ENCODE assay signal across 1 cellular context in genomic region chr1:230066466-230067404, GRCh38.
TF ChIP-seq lines count a peak whose summit lies in the region.

TSS of gene GALNT2 (plus strand) at chr1:230067238. CDS start at chr1:230067281, 43 bp downstream.

TF ChIP-seq in GM12878, 131 proteins besides CTCF, POLR2A, EP300 and RAD21 (continued from another document and continues in another):
- TF ChIP-seq IRF5 (IDR thresholded peaks at IDR 0.05; ENCODE audit: borderline replicate concordance): no peak
- TF ChIP-seq SRF (IDR thresholded peaks at IDR 0.05; ENCODE audit: low read depth in 2 of 2, low read length in 2 of 2): no peak
- TF ChIP-seq IKZF1 (conservative IDR thresholded peaks at IDR 0.05): peak; percentile 51; the same call in 1 of the 2 replicates
- TF ChIP-seq SMAD1 (IDR thresholded peaks at IDR 0.05; ENCODE audit: low read depth, partially characterized antibody): no peak
- peak; percentile 87 for TF ChIP-seq NR2F1 (conservative IDR thresholded peaks at IDR 0.05)
- no peak for TF ChIP-seq KAT2A (conservative IDR thresholded peaks at IDR 0.05; ENCODE audit: control insufficient read depth, low read depth, low read length)
- TF ChIP-seq ASH2L (IDR thresholded peaks at IDR 0.05; ENCODE audit: borderline replicate concordance, low read depth): no peak
- TF ChIP-seq, protein P1, sequence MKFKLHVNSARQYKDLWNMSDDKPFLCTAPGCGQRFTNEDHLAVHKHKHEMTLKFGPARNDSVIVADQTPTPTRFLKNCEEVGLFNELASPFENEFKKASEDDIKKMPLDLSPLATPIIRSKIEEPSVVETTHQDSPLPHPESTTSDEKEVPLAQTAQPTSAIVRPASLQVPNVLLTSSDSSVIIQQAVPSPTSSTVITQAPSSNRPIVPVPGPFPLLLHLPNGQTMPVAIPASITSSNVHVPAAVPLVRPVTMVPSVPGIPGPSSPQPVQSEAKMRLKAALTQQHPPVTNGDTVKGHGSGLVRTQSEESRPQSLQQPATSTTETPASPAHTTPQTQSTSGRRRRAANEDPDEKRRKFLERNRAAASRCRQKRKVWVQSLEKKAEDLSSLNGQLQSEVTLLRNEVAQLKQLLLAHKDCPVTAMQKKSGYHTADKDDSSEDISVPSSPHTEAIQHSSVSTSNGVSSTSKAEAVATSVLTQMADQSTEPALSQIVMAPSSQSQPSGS (IDR thresholded peaks at IDR 0.05; ENCODE audit: low read length): no peak
- TF ChIP-seq, protein P2, sequence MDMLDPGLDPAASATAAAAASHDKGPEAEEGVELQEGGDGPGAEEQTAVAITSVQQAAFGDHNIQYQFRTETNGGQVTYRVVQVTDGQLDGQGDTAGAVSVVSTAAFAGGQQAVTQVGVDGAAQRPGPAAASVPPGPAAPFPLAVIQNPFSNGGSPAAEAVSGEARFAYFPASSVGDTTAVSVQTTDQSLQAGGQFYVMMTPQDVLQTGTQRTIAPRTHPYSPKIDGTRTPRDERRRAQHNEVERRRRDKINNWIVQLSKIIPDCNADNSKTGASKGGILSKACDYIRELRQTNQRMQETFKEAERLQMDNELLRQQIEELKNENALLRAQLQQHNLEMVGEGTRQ (IDR thresholded peaks at IDR 0.05; ENCODE audit: borderline replicate concordance, low read depth, low read length): peak; percentile 46
- TF ChIP-seq ZBED1 (IDR thresholded peaks at IDR 0.05; ENCODE audit: borderline replicate concordance): no peak
- TF ChIP-seq BACH1 (IDR thresholded peaks at IDR 0.05; ENCODE audit: borderline replicate concordance): peak; percentile 49; the same call in 1 of the 2 replicates
- TF ChIP-seq, protein P3, sequence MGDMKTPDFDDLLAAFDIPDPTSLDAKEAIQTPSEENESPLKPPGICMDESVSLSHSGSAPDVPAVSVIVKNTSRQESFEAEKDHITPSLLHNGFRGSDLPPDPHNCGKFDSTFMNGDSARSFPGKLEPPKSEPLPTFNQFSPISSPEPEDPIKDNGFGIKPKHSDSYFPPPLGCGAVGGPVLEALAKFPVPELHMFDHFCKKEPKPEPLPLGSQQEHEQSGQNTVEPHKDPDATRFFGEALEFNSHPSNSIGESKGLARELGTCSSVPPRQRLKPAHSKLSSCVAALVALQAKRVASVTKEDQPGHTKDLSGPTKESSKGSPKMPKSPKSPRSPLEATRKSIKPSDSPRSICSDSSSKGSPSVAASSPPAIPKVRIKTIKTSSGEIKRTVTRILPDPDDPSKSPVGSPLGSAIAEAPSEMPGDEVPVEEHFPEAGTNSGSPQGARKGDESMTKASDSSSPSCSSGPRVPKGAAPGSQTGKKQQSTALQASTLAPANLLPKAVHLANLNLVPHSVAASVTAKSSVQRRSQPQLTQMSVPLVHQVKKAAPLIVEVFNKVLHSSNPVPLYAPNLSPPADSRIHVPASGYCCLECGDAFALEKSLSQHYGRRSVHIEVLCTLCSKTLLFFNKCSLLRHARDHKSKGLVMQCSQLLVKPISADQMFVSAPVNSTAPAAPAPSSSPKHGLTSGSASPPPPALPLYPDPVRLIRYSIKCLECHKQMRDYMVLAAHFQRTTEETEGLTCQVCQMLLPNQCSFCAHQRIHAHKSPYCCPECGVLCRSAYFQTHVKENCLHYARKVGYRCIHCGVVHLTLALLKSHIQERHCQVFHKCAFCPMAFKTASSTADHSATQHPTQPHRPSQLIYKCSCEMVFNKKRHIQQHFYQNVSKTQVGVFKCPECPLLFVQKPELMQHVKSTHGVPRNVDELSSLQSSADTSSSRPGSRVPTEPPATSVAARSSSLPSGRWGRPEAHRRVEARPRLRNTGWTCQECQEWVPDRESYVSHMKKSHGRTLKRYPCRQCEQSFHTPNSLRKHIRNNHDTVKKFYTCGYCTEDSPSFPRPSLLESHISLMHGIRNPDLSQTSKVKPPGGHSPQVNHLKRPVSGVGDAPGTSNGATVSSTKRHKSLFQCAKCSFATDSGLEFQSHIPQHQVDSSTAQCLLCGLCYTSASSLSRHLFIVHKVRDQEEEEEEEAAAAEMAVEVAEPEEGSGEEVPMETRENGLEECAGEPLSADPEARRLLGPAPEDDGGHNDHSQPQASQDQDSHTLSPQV (IDR thresholded peaks at IDR 0.05): no peak
- TF ChIP-seq CBX3 (IDR thresholded peaks at IDR 0.05; ENCODE audit: borderline replicate concordance, low read depth): no peak
- TF ChIP-seq KLF5 (IDR thresholded peaks at IDR 0.05; ENCODE audit: partially characterized antibody): no peak
- TF ChIP-seq ZBTB11 (CRISPR knock-in tag; IDR thresholded peaks at IDR 0.05): no peak
- no peak for TF ChIP-seq CHD1 (IDR thresholded peaks at IDR 0.05; ENCODE audit: low read depth, low read length)
- peak; percentile 69; the same call in 1 of the 2 replicates for TF ChIP-seq PAX5 (IDR thresholded peaks at IDR 0.05; ENCODE audit: borderline replicate concordance, low read depth, low read length)
- no peak for TF ChIP-seq TARDBP (IDR thresholded peaks at IDR 0.05; ENCODE audit: borderline replicate concordance)
- no peak for TF ChIP-seq GABPA (IDR thresholded peaks at IDR 0.05; ENCODE audit: low read depth)
- peak; percentile 25 to 60; a peak in 3 of 4 replicates for TF ChIP-seq IKZF2 (IDR thresholded peaks at IDR 0.05)
- TF ChIP-seq SMAD5 (IDR thresholded peaks at IDR 0.05; ENCODE audit: low read depth): no peak
- TF ChIP-seq NFYA (IDR thresholded peaks at IDR 0.05; ENCODE audit: borderline replicate concordance, low read depth, low read length): no peak
- TF ChIP-seq, protein P4, sequence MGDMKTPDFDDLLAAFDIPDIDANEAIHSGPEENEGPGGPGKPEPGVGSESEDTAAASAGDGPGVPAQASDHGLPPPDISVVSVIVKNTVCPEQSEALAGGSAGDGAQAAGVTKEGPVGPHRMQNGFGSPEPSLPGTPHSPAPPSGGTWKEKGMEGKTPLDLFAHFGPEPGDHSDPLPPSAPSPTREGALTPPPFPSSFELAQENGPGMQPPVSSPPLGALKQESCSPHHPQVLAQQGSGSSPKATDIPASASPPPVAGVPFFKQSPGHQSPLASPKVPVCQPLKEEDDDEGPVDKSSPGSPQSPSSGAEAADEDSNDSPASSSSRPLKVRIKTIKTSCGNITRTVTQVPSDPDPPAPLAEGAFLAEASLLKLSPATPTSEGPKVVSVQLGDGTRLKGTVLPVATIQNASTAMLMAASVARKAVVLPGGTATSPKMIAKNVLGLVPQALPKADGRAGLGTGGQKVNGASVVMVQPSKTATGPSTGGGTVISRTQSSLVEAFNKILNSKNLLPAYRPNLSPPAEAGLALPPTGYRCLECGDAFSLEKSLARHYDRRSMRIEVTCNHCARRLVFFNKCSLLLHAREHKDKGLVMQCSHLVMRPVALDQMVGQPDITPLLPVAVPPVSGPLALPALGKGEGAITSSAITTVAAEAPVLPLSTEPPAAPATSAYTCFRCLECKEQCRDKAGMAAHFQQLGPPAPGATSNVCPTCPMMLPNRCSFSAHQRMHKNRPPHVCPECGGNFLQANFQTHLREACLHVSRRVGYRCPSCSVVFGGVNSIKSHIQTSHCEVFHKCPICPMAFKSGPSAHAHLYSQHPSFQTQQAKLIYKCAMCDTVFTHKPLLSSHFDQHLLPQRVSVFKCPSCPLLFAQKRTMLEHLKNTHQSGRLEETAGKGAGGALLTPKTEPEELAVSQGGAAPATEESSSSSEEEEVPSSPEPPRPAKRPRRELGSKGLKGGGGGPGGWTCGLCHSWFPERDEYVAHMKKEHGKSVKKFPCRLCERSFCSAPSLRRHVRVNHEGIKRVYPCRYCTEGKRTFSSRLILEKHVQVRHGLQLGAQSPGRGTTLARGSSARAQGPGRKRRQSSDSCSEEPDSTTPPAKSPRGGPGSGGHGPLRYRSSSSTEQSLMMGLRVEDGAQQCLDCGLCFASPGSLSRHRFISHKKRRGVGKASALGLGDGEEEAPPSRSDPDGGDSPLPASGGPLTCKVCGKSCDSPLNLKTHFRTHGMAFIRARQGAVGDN (IDR thresholded peaks at IDR 0.05): peak; percentile 65
- TF ChIP-seq, protein P5, sequence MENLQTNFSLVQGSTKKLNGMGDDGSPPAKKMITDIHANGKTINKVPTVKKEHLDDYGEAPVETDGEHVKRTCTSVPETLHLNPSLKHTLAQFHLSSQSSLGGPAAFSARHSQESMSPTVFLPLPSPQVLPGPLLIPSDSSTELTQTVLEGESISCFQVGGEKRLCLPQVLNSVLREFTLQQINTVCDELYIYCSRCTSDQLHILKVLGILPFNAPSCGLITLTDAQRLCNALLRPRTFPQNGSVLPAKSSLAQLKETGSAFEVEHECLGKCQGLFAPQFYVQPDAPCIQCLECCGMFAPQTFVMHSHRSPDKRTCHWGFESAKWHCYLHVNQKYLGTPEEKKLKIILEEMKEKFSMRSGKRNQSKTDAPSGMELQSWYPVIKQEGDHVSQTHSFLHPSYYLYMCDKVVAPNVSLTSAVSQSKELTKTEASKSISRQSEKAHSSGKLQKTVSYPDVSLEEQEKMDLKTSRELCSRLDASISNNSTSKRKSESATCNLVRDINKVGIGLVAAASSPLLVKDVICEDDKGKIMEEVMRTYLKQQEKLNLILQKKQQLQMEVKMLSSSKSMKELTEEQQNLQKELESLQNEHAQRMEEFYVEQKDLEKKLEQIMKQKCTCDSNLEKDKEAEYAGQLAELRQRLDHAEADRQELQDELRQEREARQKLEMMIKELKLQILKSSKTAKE (IDR thresholded peaks at IDR 0.05; ENCODE audit: low read depth, poor library complexity, severe bottlenecking): peak; percentile 84
- no peak for TF ChIP-seq PAX8 (IDR thresholded peaks at IDR 0.05)
- TF ChIP-seq ZNF24 (IDR thresholded peaks at IDR 0.05): no peak
- no peak for TF ChIP-seq BMI1 (IDR thresholded peaks at IDR 0.05; ENCODE audit: borderline replicate concordance)
- TF ChIP-seq STAT3 (IDR thresholded peaks at IDR 0.05; ENCODE audit: low read depth, low read length): no peak
- TF ChIP-seq SIN3A (IDR thresholded peaks at IDR 0.05; ENCODE audit: low read depth, low read length): no peak; the same call in 1 of the 2 replicates
- peak; percentile 84 for TF ChIP-seq LARP7 (IDR thresholded peaks at IDR 0.05)
- TF ChIP-seq TAF1 (IDR thresholded peaks at IDR 0.05; ENCODE audit: borderline replicate concordance, low read depth, low read length): peak; percentile 83; the same call in 1 of the 2 replicates
- no peak for TF ChIP-seq SREBF1 (IDR thresholded peaks at IDR 0.05; ENCODE audit: low read length)
- TF ChIP-seq PML (IDR thresholded peaks at IDR 0.05; ENCODE audit: low read length): no peak
- TF ChIP-seq TBL1XR1 (IDR thresholded peaks at IDR 0.05; ENCODE audit: low read depth, low read length): 0 out of 2 replicates have a peak, but pooled peaks have one; percentile 28
- TF ChIP-seq SMC3 (IDR thresholded peaks at IDR 0.05; ENCODE audit: borderline replicate concordance, low read length): no peak; the same call in 1 of the 2 replicates
- TF ChIP-seq NFIC (IDR thresholded peaks at IDR 0.05; ENCODE audit: low read depth, low read length): no peak
- TF ChIP-seq EED (IDR thresholded peaks at IDR 0.05; ENCODE audit: low read depth): no peak
- no peak for TF ChIP-seq HDGF (IDR thresholded peaks at IDR 0.05)
- no peak for TF ChIP-seq BCL3 (IDR thresholded peaks at IDR 0.05; ENCODE audit: borderline replicate concordance, insufficient read depth, low read depth, low read length, poor library complexity, severe bottlenecking)
- no peak for TF ChIP-seq NFXL1 (IDR thresholded peaks at IDR 0.05; ENCODE audit: borderline replicate concordance)
- TF ChIP-seq ATF7 (IDR thresholded peaks at IDR 0.05; ENCODE audit: low read depth): no peak
- TF ChIP-seq RBBP5 (conservative IDR thresholded peaks at IDR 0.05): no peak
- no peak for TF ChIP-seq HCFC1 (IDR thresholded peaks at IDR 0.05; ENCODE audit: low read length)
